In genomic region chr12:52879394-52880351, GRCh38 we compare ENCODE assay signal across 8 cellular contexts. TPM values are rescaled to one million over a fixed set of nuclear protein-coding genes. Genes with fewer than 3 reads are reported as not detected.
DNase-seq lines count a peak whose midpoint lies in the region; ATAC-seq and TF ChIP-seq lines count a peak whose summit lies in the region.

No MANE protein-coding gene starts in this region.

- no peaks in the 10 kb centered on the region for H3K36me3 Mint-ChIP-seq in IgD-negative memory B cell

- H3K27me3 Mint-ChIP-seq in IgD-negative memory B cell: peaks cover 12% of the 10 kb centered on the region

- no peaks in the 10 kb centered on the region for H3K27me3 ChIP-seq in GM06990 (replicated peaks; ENCODE audit: control insufficient read depth, insufficient read depth, low read length)

- H3K4me3 ChIP-seq in GM06990 (replicated peaks; ENCODE audit: low read depth, low read length): no peak overlapping the region
- no peak overlapping the region for H3K4me3 ChIP-seq in OCI-LY7 (ENCODE audit: low read depth, low read length, poor library complexity, severe bottlenecking)

- H3K4me1 Mint-ChIP-seq in IgD-negative memory B cell: peaks cover 4 to 10% (median 8%) of the 10 kb centered on the region in 3 donors

- H3K27ac Mint-ChIP-seq in IgD-negative memory B cell: no peak overlapping the region

- CTCF ChIA-PET in OCI-LY7 (lab: Charles Lee; ENCODE audit: unreplicated experiment): interaction anchor here (0.6 to 1.9 kb wide), 5 partner anchors 9 to 493 kb away, joined by 3 to 11 read pairs (median 6); no protein-coding TSS in a partner anchor

- no peaks in the 10 kb centered on the region for H3K9me3 Mint-ChIP-seq in IgD-negative memory B cell

- intact Hi-C loops in OCI-LY7 (cut with micrococcal nuclease; ENCODE audit: unreplicated experiment): loop anchor here (1.0 to 5.0 kb wide), 2 partner anchors 187 to 507 kb away; no protein-coding TSS in a partner anchor

- peaks cover 3% of the 10 kb centered on the region for H3K4me1 ChIP-seq in OCI-LY7 (ENCODE audit: insufficient read depth, low read length, poor library complexity, severe bottlenecking)

- H3K4me3 Mint-ChIP-seq in IgD-negative memory B cell: peak overlapping the region in 3 of 4 donors; percentile 65 to 92 (median 88)

- H3K9me2 ChIP-seq in OCI-LY7 (ENCODE audit: insufficient read depth, low read length): no peaks in the 10 kb centered on the region

- POLR2A ChIA-PET in OCI-LY7 (lab: Charles Lee): interaction anchor here (0.6 kb wide), 1 partner anchor 216 kb away, joined by 4 read pairs; no protein-coding TSS in a partner anchor

- H3K79me2 ChIP-seq in OCI-LY7 (ENCODE audit: insufficient read depth, low read depth, low read length): no peaks in the 10 kb centered on the region

- no peak overlapping the region for H2AFZ ChIP-seq in OCI-LY7 (ENCODE audit: low read length)

- no peak overlapping the region for H3K27ac ChIP-seq in OCI-LY7 (ENCODE audit: low read depth, low read length, poor library complexity, severe bottlenecking)

- BruUV-seq in OCI-LY7 (replicated peaks; lab: Mats Ljungman, UMichigan): no TSS peak

- H3K4me2 ChIP-seq in OCI-LY7 (ENCODE audit: low read length): peak overlapping the region; percentile 31; the same call in 1 of the 2 replicates

- no peaks in the 10 kb centered on the region for H3K9me3 ChIP-seq in OCI-LY7 (ENCODE audit: low read length)

- ATAC-seq in HG03196 (IDR thresholded peaks at IDR 0.05; ENCODE audit: unreplicated experiment): no peak

- H3K36me3 ChIP-seq in GM06990 (ENCODE audit: control insufficient read depth, insufficient read depth, low read length): no peaks in the 10 kb centered on the region
- no peaks in the 10 kb centered on the region for H3K36me3 ChIP-seq in OCI-LY7 (ENCODE audit: insufficient read depth, low read length)

- TF ChIP-seq CTCF in GM06990 (IDR thresholded peaks at IDR 0.05; ENCODE audit: insufficient read depth, low read length, poor library complexity, severe bottlenecking) (peak; percentile 90), OCI-LY7 (conservative IDR thresholded peaks at IDR 0.05; ENCODE audit: low read length) (peak; percentile 85)

- H4K20me1 ChIP-seq in OCI-LY7 (ENCODE audit: insufficient read depth, low read length): no peaks in the 10 kb centered on the region

- DNase-seq in GM06990 (ENCODE audit: extremely low read depth, insufficient read length) (peak; percentile 69), OCI-LY7 (ENCODE audit: low spot score) (peak; percentile 70), activated T-cell treated with anti-CD3 and anti-CD28 coated beads for 24 hours (ENCODE audit: low read depth) (peak; percentile 55), epidermal melanocyte (ENCODE audit: insufficient read length, low spot score) (peak; percentile 88), midbrain (lab: John Stamatoyannopoulos, UW) (peak; percentile 82)
- DNase-seq in stimulated activated CD8-positive, alpha-beta memory T cell treated with anti-CD3 and anti-CD28 coated beads, Interleukin-15, amount 100 ng/mL, for 48 hours (ENCODE audit: low read depth in 2 of 2): peak; percentile 50 to 62

RNA-seq across cellular contexts. Expression of gene KRT8, which starts 25.2 kb away (rescaled TPM):
- not detected for polyA plus RNA-seq in IgD-negative memory B cell
- 0.16 TPM in 1 of 2 replicates, not detected in the other for total RNA-seq in OCI-LY7 (2014; rRNA removed; shearing (Covaris generic))
- total RNA-seq in OCI-LY7 (2022): 0.89 TPM in 2 replicates

RNA-seq across cellular contexts. Expression of gene KRT78, which starts 30.9 kb away (rescaled TPM):
- not detected for polyA plus RNA-seq in IgD-negative memory B cell
- not detected in 2 replicates for total RNA-seq in OCI-LY7 (2014; rRNA removed; shearing (Covaris generic))
- total RNA-seq in OCI-LY7 (2022): not detected in 2 replicates

RNA-seq across cellular contexts. Expression of gene KRT79, which starts 45.6 kb away (rescaled TPM):
- polyA plus RNA-seq in IgD-negative memory B cell: not detected
- total RNA-seq in OCI-LY7 (2014; rRNA removed; shearing (Covaris generic)): not detected in 2 replicates
- not detected in 2 replicates for total RNA-seq in OCI-LY7 (2022)
